Comparison of ENCODE assay signal across 9 cellular contexts in the genomic region with DNA sequence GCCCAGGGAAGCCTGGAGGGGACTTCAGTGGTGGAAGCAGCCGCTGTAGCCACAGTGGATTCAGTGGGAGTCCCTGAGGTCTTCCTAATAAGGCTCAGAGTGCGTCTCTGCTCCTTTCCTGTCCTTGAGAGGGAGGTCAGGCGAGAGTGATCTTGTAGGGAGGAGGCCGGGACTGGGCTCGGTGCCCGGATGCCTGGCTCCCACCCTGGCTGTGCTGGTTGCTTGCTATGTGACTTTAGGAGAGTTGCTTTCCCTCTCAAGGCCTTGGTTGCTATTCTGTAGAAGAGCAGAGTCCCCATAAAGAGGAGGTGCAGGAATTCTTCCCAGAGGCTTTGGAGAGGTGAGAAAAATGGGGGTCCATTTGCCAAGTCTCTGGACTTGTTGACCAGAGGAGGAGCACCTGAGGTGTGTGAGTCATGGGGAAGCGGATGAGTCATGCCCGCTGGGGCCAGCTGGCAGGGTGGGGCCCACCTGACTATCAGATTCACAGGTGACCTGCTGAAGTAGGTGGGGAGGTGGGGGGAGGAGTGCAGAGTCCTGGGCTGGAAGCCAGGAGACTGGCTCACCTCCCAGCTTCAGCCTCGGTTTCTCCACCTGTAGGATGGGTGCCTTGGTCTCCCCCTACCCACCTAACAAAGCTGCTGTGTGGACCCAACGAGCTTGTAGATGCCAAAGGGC. TPM values are rescaled to one million over a fixed set of nuclear protein-coding genes. Genes with fewer than 3 reads are reported as not detected.
DNase-seq lines count a peak whose midpoint lies in the region; ATAC-seq and TF ChIP-seq lines count a peak whose summit lies in the region.
"Had no signal": no experiment of that assay in that cellular context is flagged by ENCODE, and none has a peak within 500 bp of the region (broad histone marks: within the 10 kb centered on the region; RNA-seq: fewer than 3 reads in every experiment).

No MANE protein-coding gene starts in this region.

- H3K4me3 ChIP-seq in HUES6 (ENCODE audit: low read depth, low read length) (no peak overlapping the region), adrenal gland (no peak overlapping the region), stomach smooth muscle (ENCODE audit: low read length in 2 of 2) (peak overlapping the region; percentile 8 to 58), H7 (ENCODE audit: insufficient read depth, low read depth, low read length) (no peak overlapping the region)

- no peaks in the 10 kb centered on the region for H3K9me3 ChIP-seq in HUES6 (ENCODE audit: control insufficient read depth, insufficient read depth, low read depth, low read length)
- H3K9me3 ChIP-seq in adrenal gland (replicated peaks in 1 of 3): no peaks in the 10 kb centered on the region
- no peaks in the 10 kb centered on the region for H3K9me3 ChIP-seq in stomach smooth muscle (ENCODE audit: control insufficient read depth in 2 of 2, low read length in 2 of 2)

- H3K27me3 ChIP-seq in HUES6 (ENCODE audit: control insufficient read depth, insufficient read depth, low read length) (peaks cover 81% of the 10 kb centered on the region), adrenal gland (no peaks in the 10 kb centered on the region), stomach smooth muscle (ENCODE audit: control insufficient read depth in 1 of 2, insufficient read depth in 2 of 2, low read length in 2 of 2) (no peaks in the 10 kb centered on the region), H7 (ENCODE audit: control insufficient read depth, insufficient read depth, low read length) (peaks cover 73% of the 10 kb centered on the region)

- no peak overlapping the region for H3K27ac ChIP-seq in HUES6 (ENCODE audit: low read depth, low read length)
- H3K27ac ChIP-seq in adrenal gland: peak overlapping the region; percentile 66 to 95 (median 91)
- peak overlapping the region; percentile 100 for H3K27ac ChIP-seq in stomach smooth muscle (ENCODE audit: low read length)
- H3K27ac ChIP-seq: KMS-11 had no signal

- H3K36me3 ChIP-seq in HUES6 (ENCODE audit: control insufficient read depth, insufficient read depth, low read length) (no peaks in the 10 kb centered on the region), adrenal gland (replicated peaks in 1 of 2) (no peaks in the 10 kb centered on the region), stomach smooth muscle (ENCODE audit: control insufficient read depth in 2 of 2, insufficient read depth in 2 of 2, low read length in 2 of 2) (peaks cover 4 to 5% of the 10 kb centered on the region in 2 donors), H7 (replicated peaks; ENCODE audit: control insufficient read depth, insufficient read depth, low read length) (no peaks in the 10 kb centered on the region; the same call in 1 of the 2 replicates)

- peak overlapping the region; percentile 34 for H3K9ac ChIP-seq in HUES6 (ENCODE audit: low read length)
- H3K9ac ChIP-seq in stomach smooth muscle (ENCODE audit: low read length in 2 of 2): peak overlapping the region; percentile 58 to 84
- H3K9ac ChIP-seq: KMS-11 had no signal

- peak; percentile 82 to 95 (median 87) for DNase-seq in adrenal gland
- peak; percentile 9 for DNase-seq in inferior parietal cortex (ENCODE audit: extremely low spot score)
- DNase-seq in H7: no peak
- no peak for DNase-seq in Ammon's horn (ENCODE audit: low spot score)
- no peak for DNase-seq in activated T-cell treated with anti-CD3 and anti-CD28 coated beads, Interleukin-2, amount 50 U/mL, for 48 hours

- intact Hi-C loops in adrenal gland (cut with DNase I): no loop called here

- no peak for TF ChIP-seq CTCF in adrenal gland (IDR thresholded peaks at IDR 0.05)

- 20 to 30% (median 23%) methylated on average over 4 to 10 of the region's 10 CpGs for WGBS in adrenal gland, 4 donors

- no peak for ATAC-seq in HG02973 (IDR thresholded peaks at IDR 0.05; ENCODE audit: unreplicated experiment)

- peak in 1 of 2 donors; percentile 36 for TF ChIP-seq POLR2A in adrenal gland (IDR thresholded peaks at IDR 0.05)

- peaks cover 59% of the 10 kb centered on the region for H3K4me1 ChIP-seq in HUES6 (ENCODE audit: control insufficient read depth, insufficient read depth, low read length)
- H3K4me1 ChIP-seq in adrenal gland (replicated peaks in 1 of 2): peaks cover 70 to 96% of the 10 kb centered on the region in 2 donors
- peaks cover 97% of the 10 kb centered on the region for H3K4me1 ChIP-seq in stomach smooth muscle (ENCODE audit: control insufficient read depth, insufficient read depth, low read length)

RNA-seq across cellular contexts. Expression of gene GSN, which starts 13.8 kb away (rescaled TPM):
- total RNA-seq in adrenal gland: 100 to 1,000 TPM; 152 to 735 (median 374) TPM
- 100 to 1,000 TPM in 2 of 3 donors, 10 to 100 TPM in 1; 78.5 to 432 (median 180) TPM for polyA plus RNA-seq in adrenal gland
- 73.0 and 78.5 TPM in 2 replicates for total RNA-seq in H7 (2014; rRNA removed; shearing (Covaris generic))

Comparison
In these comparisons a context has a peak if more than half of its experiments do, and no peak if none do; other contexts are left out.
1. H3K4me3 ChIP-seq: peak in stomach smooth muscle (2 of 2); none in HUES6 (single experiment), adrenal gland (0 of 4) and H7 (single experiment).
2. DNase-seq: peak in adrenal gland (7 of 7) and inferior parietal cortex (single experiment); none in H7 (single experiment), Ammon's horn (single experiment) and activated T-cell treated with anti-CD3 and anti-CD28 coated beads, Interleukin-2, amount 50 U/mL, for 48 hours (0 of 2).